In genomic region chr21:16179732-16180131, GRCh38 we compare ENCODE assay signal across 1 cellular context.
TF ChIP-seq lines count a peak whose summit lies in the region.

No MANE protein-coding gene starts in this region.

TF ChIP-seq in H1, 55 proteins besides CTCF, POLR2A, EP300 and RAD21:
- TF ChIP-seq NRF1 (IDR thresholded peaks at IDR 0.05; ENCODE audit: low read depth, low read length) (no peak), KDM4A (IDR thresholded peaks at IDR 0.05; ENCODE audit: low read depth, low read length, severe bottlenecking) (no peak), BCL11A (IDR thresholded peaks at IDR 0.05; ENCODE audit: low read depth in 2 of 2, low read length in 2 of 2) (no peak), TCF12 (IDR thresholded peaks at IDR 0.05; ENCODE audit: low read depth, low read length) (no peak), RBBP5 (IDR thresholded peaks at IDR 0.05; ENCODE audit: borderline replicate concordance, low read depth, low read length) (no peak), TBP (IDR thresholded peaks at IDR 0.05; ENCODE audit: low read depth, low read length) (no peak), POU5F1 (IDR thresholded peaks at IDR 0.05; ENCODE audit: low read depth, low read length) (no peak), HDAC2 (IDR thresholded peaks at IDR 0.05; ENCODE audit: borderline replicate concordance in 1 of 2, low read depth in 2 of 2, low read length in 2 of 2) (no peak)
